9 cellular contexts compared by ENCODE assay signal in genomic region chr1:24952413-24952841, GRCh38. TPM values are rescaled to one million over a fixed set of nuclear protein-coding genes. Genes with fewer than 3 reads are reported as not detected.
DNase-seq lines count a peak whose midpoint lies in the region; ATAC-seq, FAIRE-seq and TF ChIP-seq lines count a peak whose summit lies in the region.
"Had no signal": no experiment of that assay in that cellular context is flagged by ENCODE, and none has a peak within 500 bp of the region (broad histone marks: within the 10 kb centered on the region; RNA-seq: fewer than 3 reads in every experiment).

No MANE protein-coding gene starts in this region.

- no peak for ATAC-seq in GM18511 (IDR thresholded peaks at IDR 0.05; ENCODE audit: unreplicated experiment)

- peaks cover 0 to 55% (median 5%) of the 10 kb centered on the region in 11 experiments; a peak in 5 of 22 replicates for H4K20me1 ChIP-seq in BLaER1 treated with 17β-estradiol and CSF1 and Interleukin-3, amounts not matched to agents 10 nM and 100 nM

- peaks cover 43 to 84% (median 66%) of the 10 kb centered on the region in 10 experiments for H3K4me1 ChIP-seq in BLaER1 treated with 17β-estradiol and CSF1 and Interleukin-3, amounts not matched to agents 10 nM and 100 nM

- peak overlapping the region; percentile 10 to 75 (median 58); a peak in 18 of 22 replicates for H3K4me2 ChIP-seq in BLaER1 treated with 17β-estradiol and CSF1 and Interleukin-3, amounts not matched to agents 10 nM and 100 nM

- H3K36me3 ChIP-seq in BLaER1 treated with 17β-estradiol and CSF1 and Interleukin-3, amounts not matched to agents 10 nM and 100 nM, result no peaks in the 10 kb centered on the region
- no peaks in the 10 kb centered on the region for H3K36me3 ChIP-seq in bronchial epithelial cell (ENCODE audit: control insufficient read depth, insufficient read depth, low read length)
- H3K36me3 ChIP-seq: MG63 had no signal

- H3K4me3 ChIP-seq in BLaER1 treated with 17β-estradiol and CSF1 and Interleukin-3, amounts not matched to agents 10 nM and 100 nM, result no peak overlapping the region
- no peak overlapping the region for H3K4me3 ChIP-seq in GM12875 (ENCODE audit: low read depth, low read length)
- no peak overlapping the region for H3K4me3 ChIP-seq in bronchial epithelial cell (ENCODE audit: low read depth, low read length)
- H3K4me3 ChIP-seq: MG63 had no signal

- H3K27me3 ChIP-seq in BLaER1 treated with 17β-estradiol and CSF1 and Interleukin-3, amounts not matched to agents 10 nM and 100 nM, result no peaks in the 10 kb centered on the region
- H3K27me3 ChIP-seq in bronchial epithelial cell (ENCODE audit: control insufficient read depth, insufficient read depth, low read length), result no peaks in the 10 kb centered on the region
- H3K27me3 ChIP-seq: MG63 had no signal

- FAIRE-seq in bronchial epithelial cell (lab: Jason Lieb, UNC), result no peak

- TF ChIP-seq CTCF in GM12875 (IDR thresholded peaks at IDR 0.05; ENCODE audit: borderline replicate concordance, insufficient read depth, low read depth, low read length), result 0 out of 2 replicates have a peak, but pooled peaks have one; percentile 3
- no peak for TF ChIP-seq CTCF in bronchial epithelial cell (IDR thresholded peaks at IDR 0.05; ENCODE audit: insufficient read depth, low read length, severe bottlenecking)

- no peak overlapping the region for H3K27ac ChIP-seq in BLaER1 treated with 17β-estradiol and CSF1 and Interleukin-3, amounts not matched to agents 10 nM and 100 nM

- no peaks in the 10 kb centered on the region for H3K9me3 ChIP-seq in BLaER1 treated with 17β-estradiol and CSF1 and Interleukin-3, amounts not matched to agents 10 nM and 100 nM (replicated peaks in 1 of 11)
- H3K9me3 ChIP-seq: MG63 had no signal

- H3K9ac ChIP-seq in BLaER1 treated with 17β-estradiol and CSF1 and Interleukin-3, amounts not matched to agents 10 nM and 100 nM, result no peak overlapping the region

- DNase-seq in RPMI8226 (peak; percentile 73), bronchial epithelial cell (ENCODE audit: low read depth) (peak; percentile 5), hippocampal formation (lab: John Stamatoyannopoulos, UW) (no peak), NOMO-1 (lab: John Stamatoyannopoulos, UW; ENCODE audit: unreplicated experiment in 2 of 2) (no peak), retina (no peak)
- DNase-seq: MG63 had no signal

RNA-seq across cellular contexts. Expression of gene RUNX3, which starts 22.4 kb away (rescaled TPM):
- total RNA-seq in bronchial epithelial cell, result 0.13 and 0.26 TPM in 2 replicates

Comparison
In these comparisons a context has a peak if more than half of its experiments do, and no peak if none do; other contexts are left out.
1. DNase-seq: peak in RPMI8226 (single experiment) and bronchial epithelial cell (single experiment); none in hippocampal formation (0 of 2), NOMO-1 (0 of 2) and retina (single experiment).